1 cellular context compared by ENCODE assay signal in genomic region chr1:31709060-31709459, GRCh38.
TF ChIP-seq lines count a peak whose summit lies in the region.

No MANE protein-coding gene starts in this region.

TF ChIP-seq in H1, 55 proteins besides CTCF, POLR2A, EP300 and RAD21 (continued from another document):
- TF ChIP-seq SIRT6 (IDR thresholded peaks at IDR 0.05; ENCODE audit: low read length) (no peak), USF2 (IDR thresholded peaks at IDR 0.05; ENCODE audit: low read length) (no peak), TBP (IDR thresholded peaks at IDR 0.05; ENCODE audit: low read depth, low read length) (no peak), ATF3 (IDR thresholded peaks at IDR 0.05; ENCODE audit: insufficient read depth, low read depth, low read length) (no peak), JUND (IDR thresholded peaks at IDR 0.05; ENCODE audit: low read length) (no peak), CBX8 (IDR thresholded peaks at IDR 0.05; ENCODE audit: borderline replicate concordance, low read depth, low read length) (no peak), BRCA1 (IDR thresholded peaks at IDR 0.05; ENCODE audit: low read depth, low read length) (no peak), CBX5 (IDR thresholded peaks at IDR 0.05; ENCODE audit: low read depth, low read length) (no peak), RBBP5 (IDR thresholded peaks at IDR 0.05; ENCODE audit: borderline replicate concordance, low read depth, low read length) (no peak), SP1 (IDR thresholded peaks at IDR 0.05; ENCODE audit: low read depth, low read length) (no peak), RNF2 (IDR thresholded peaks at IDR 0.05; ENCODE audit: borderline replicate concordance, low read depth, low read length, missing control alignments, poor library complexity, severe bottlenecking) (no peak), SP4 (IDR thresholded peaks at IDR 0.05; ENCODE audit: low read length) (no peak)
